Comparison of ENCODE assay signal across 1 cellular context in genomic region chr3:127851899-127852298, GRCh38.
TF ChIP-seq lines count a peak whose summit lies in the region.

No MANE protein-coding gene starts in this region.

TF ChIP-seq in GM23338, 12 proteins besides CTCF, POLR2A, EP300 and RAD21 (continued from another document):
- TF ChIP-seq REST (IDR thresholded peaks at IDR 0.05; ENCODE audit: unreplicated experiment) (no peak), ZNF114 (CRISPR knock-in tag; IDR thresholded peaks at IDR 0.05) (no peak)
